ENCODE assay signal across 8 cellular contexts in the genomic region with DNA sequence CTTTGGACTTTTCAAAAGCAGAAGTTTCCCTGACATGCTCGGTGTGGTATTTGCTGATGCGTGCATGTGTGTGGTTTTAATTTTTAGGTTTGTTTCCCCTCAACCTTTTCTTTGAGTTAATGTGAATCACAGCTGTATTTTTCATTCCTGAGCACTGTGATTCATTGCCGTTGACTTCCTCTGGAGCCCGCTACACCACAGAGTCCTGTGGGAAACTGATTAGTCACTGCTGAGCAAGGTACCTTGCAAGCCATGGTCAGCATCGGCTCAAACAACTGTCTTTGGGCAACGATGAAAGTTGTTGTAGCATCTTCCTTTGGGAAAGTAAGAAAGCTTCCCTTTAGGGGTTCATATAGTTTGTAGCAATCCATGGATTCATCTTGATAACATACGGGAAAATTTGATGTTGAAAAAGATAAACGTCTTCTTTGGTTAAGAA. TPM values are rescaled to one million over a fixed set of nuclear protein-coding genes. Genes with fewer than 3 reads are reported as not detected.
A peak's percentile ranks its signal among the peaks of the same experiment; 100 is the strongest.
DNase-seq lines count a peak whose midpoint lies in the region; ATAC-seq and TF ChIP-seq lines count a peak whose summit lies in the region.

No MANE protein-coding gene starts in this region.

- ATAC-seq in HG02610 (IDR thresholded peaks at IDR 0.05; ENCODE audit: unreplicated experiment) (no peak), HG03442 (IDR thresholded peaks at IDR 0.05; ENCODE audit: unreplicated experiment) (no peak)

- DNase-seq in GM12865 (ENCODE audit: low read depth) (peak; percentile 36), RKO (ENCODE audit: low spot score) (peak; percentile 98), fibroblast of mammary gland (ENCODE audit: low read depth) (peak; percentile 99), renal cortical epithelial cell (ENCODE audit: low read depth) (peak; percentile 99), SIG-M5 (lab: John Stamatoyannopoulos, UW) (no peak)
- DNase-seq in activated CD8-positive, alpha-beta memory T cell treated with anti-CD3 and anti-CD28 coated beads, Interleukin-2, amount 50 U/mL, for 48 hours = no peak

- TF ChIP-seq CTCF in GM12865 (IDR thresholded peaks at IDR 0.05; ENCODE audit: insufficient read depth, low read depth, low read length, missing control alignments) (no peak), fibroblast of mammary gland (conservative IDR thresholded peaks at IDR 0.05; ENCODE audit: control insufficient read depth, insufficient read depth, low read depth, low read length) (no peak)

- no peak overlapping the region for H3K4me3 ChIP-seq in GM12865 (ENCODE audit: low read depth, low read length)
- no peak overlapping the region for H3K4me3 ChIP-seq in fibroblast of mammary gland (ENCODE audit: control insufficient read depth, low read depth, low read length)

RNA-seq across cellular contexts. Expression of gene RIN2, which starts 57.5 kb away (rescaled TPM):
- total RNA-seq in renal cortical epithelial cell = 56.1 and 80.6 TPM in 2 replicates

Comparison
In these comparisons a context has a peak if more than half of its experiments do, and no peak if none do; other contexts are left out.
1. DNase-seq: peak in GM12865 (single experiment), RKO (single experiment), fibroblast of mammary gland (single experiment) and renal cortical epithelial cell (single experiment); none in SIG-M5 (single experiment) and activated CD8-positive, alpha-beta memory T cell treated with anti-CD3 and anti-CD28 coated beads, Interleukin-2, amount 50 U/mL, for 48 hours (single experiment).